In the genomic region with DNA sequence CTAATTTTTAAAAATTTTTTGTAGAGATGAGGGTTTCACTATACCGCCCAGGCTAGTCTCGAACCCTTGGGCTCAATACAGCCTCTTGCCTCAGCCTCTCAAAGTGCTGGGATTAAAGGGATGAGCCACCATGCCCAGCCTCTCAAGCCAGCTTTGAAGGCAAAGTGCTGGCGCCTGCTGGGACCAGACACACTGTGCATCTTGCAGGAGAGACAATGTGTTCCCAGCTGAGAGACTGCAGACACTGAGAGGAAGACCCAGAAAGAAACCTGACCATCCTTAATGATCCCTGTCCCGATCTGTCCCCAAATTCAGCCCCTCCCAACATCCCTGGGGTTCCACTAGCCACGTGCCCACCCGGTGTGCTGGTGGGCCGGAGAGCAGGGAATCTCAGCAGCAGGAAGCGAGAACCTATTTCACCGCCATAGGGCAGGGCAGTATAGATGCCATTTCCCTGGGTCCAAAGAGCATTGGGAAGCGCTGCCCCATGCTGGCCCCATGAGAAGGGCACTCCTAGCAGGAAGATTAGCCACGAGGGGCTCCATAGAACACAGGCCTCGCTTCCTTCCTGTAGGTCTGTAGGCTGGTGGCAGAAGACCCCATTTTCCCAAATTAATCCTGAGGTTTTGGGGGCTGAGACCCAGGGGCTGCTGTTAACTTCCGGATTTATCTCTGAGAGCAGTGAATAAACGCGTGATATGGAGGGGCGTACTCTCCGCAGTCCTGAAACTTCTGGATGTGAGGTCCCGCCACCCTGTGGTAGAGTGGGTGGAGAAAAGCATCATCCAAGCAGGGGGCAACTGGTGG, we compare ENCODE assay signal across 1 cellular context.
TF ChIP-seq lines count a peak whose summit lies in the region.

No MANE protein-coding gene starts in this region.

TF ChIP-seq in HepG2, 621 proteins besides CTCF, POLR2A, EP300 and RAD21 (continued from another document and continues in another):
- TF ChIP-seq, protein P1, sequence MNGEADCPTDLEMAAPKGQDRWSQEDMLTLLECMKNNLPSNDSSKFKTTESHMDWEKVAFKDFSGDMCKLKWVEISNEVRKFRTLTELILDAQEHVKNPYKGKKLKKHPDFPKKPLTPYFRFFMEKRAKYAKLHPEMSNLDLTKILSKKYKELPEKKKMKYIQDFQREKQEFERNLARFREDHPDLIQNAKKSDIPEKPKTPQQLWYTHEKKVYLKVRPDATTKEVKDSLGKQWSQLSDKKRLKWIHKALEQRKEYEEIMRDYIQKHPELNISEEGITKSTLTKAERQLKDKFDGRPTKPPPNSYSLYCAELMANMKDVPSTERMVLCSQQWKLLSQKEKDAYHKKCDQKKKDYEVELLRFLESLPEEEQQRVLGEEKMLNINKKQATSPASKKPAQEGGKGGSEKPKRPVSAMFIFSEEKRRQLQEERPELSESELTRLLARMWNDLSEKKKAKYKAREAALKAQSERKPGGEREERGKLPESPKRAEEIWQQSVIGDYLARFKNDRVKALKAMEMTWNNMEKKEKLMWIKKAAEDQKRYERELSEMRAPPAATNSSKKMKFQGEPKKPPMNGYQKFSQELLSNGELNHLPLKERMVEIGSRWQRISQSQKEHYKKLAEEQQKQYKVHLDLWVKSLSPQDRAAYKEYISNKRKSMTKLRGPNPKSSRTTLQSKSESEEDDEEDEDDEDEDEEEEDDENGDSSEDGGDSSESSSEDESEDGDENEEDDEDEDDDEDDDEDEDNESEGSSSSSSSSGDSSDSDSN (CRISPR knock-in tag; IDR thresholded peaks at IDR 0.05) = peak; percentile 61; the same call in 1 of the 2 replicates
- TF ChIP-seq PHF20 (CRISPR knock-in tag; IDR thresholded peaks at IDR 0.05) (no peak; the same call in 1 of the 2 replicates), ZNF577 (CRISPR knock-in tag; IDR thresholded peaks at IDR 0.05; ENCODE audit: borderline replicate concordance, low read depth) (no peak), MIER3 (CRISPR knock-in tag; IDR thresholded peaks at IDR 0.05; ENCODE audit: borderline replicate concordance) (no peak), HNRNPUL1 (IDR thresholded peaks at IDR 0.05; ENCODE audit: low read depth, low read length) (no peak), TCF7L2 (IDR thresholded peaks at IDR 0.05; ENCODE audit: low read depth, low read length) (no peak), ZNF839 (CRISPR knock-in tag; IDR thresholded peaks at IDR 0.05; ENCODE audit: borderline replicate concordance) (no peak), ZFP90 (CRISPR knock-in tag; IDR thresholded peaks at IDR 0.05; ENCODE audit: borderline replicate concordance) (no peak), CEBPG (CRISPR knock-in tag; IDR thresholded peaks at IDR 0.05) (0 out of 2 replicates have a peak, but pooled peaks have one; percentile 13), FOXP1 (IDR thresholded peaks at IDR 0.05) (no peak), FOXP1 (CRISPR knock-in tag; IDR thresholded peaks at IDR 0.05) (no peak), ZNF18 (CRISPR knock-in tag; IDR thresholded peaks at IDR 0.05; ENCODE audit: insufficient replicate concordance) (no peak), RNF2 (conservative IDR thresholded peaks at IDR 0.05; ENCODE audit: low read depth) (no peak), CEBPB (IDR thresholded peaks at IDR 0.05; ENCODE audit: borderline replicate concordance, low read depth, low read length) (no peak), ZNF800 (CRISPR knock-in tag; IDR thresholded peaks at IDR 0.05) (no peak), SNAI1 (CRISPR knock-in tag; IDR thresholded peaks at IDR 0.05; ENCODE audit: borderline replicate concordance) (no peak), ZNF629 (CRISPR knock-in tag; conservative IDR thresholded peaks at IDR 0.05) (no peak), SALL1 (CRISPR knock-in tag; IDR thresholded peaks at IDR 0.05) (peak; percentile 42; the same call in 1 of the 2 replicates), ZNF678 (CRISPR knock-in tag; IDR thresholded peaks at IDR 0.05) (no peak), ZNF468 (CRISPR knock-in tag; IDR thresholded peaks at IDR 0.05) (0 out of 2 replicates have a peak, but pooled peaks have one; percentile 46), BORCS8-MEF2B (CRISPR knock-in tag; IDR thresholded peaks at IDR 0.05) (no peak), ETV5 (CRISPR knock-in tag; IDR thresholded peaks at IDR 0.05; ENCODE audit: borderline replicate concordance) (peak; percentile 33; the same call in 1 of the 2 replicates), CREB3 (CRISPR knock-in tag; IDR thresholded peaks at IDR 0.05) (no peak), ZNF12 (CRISPR knock-in tag; IDR thresholded peaks at IDR 0.05) (no peak), HNRNPLL (IDR thresholded peaks at IDR 0.05; ENCODE audit: low read depth, low read length, poor library complexity, severe bottlenecking) (no peak), FOXO4 (CRISPR knock-in tag; conservative IDR thresholded peaks at IDR 0.05) (no peak), POLR2AphosphoS5 (IDR thresholded peaks at IDR 0.05; ENCODE audit: low read depth, low read length) (peak; percentile 27; the same call in 1 of the 2 replicates), BRCA1 (CRISPR knock-in tag; IDR thresholded peaks at IDR 0.05) (no peak), SSRP1 (CRISPR knock-in tag; IDR thresholded peaks at IDR 0.05) (no peak), SYNCRIP (IDR thresholded peaks at IDR 0.05; ENCODE audit: insufficient read depth, low read depth, low read length) (no peak), RBAK (CRISPR knock-in tag; IDR thresholded peaks at IDR 0.05) (no peak), SNAPC5 (CRISPR knock-in tag; IDR thresholded peaks at IDR 0.05; ENCODE audit: borderline replicate concordance) (no peak), MBNL3 (CRISPR knock-in tag; conservative IDR thresholded peaks at IDR 0.05) (no peak), ZNF383 (CRISPR knock-in tag; IDR thresholded peaks at IDR 0.05; ENCODE audit: borderline replicate concordance) (no peak), ZSCAN29 (CRISPR knock-in tag; conservative IDR thresholded peaks at IDR 0.05) (no peak), ZNF225 (CRISPR knock-in tag; IDR thresholded peaks at IDR 0.05) (no peak), BATF2 (CRISPR knock-in tag; IDR thresholded peaks at IDR 0.05) (no peak), NAIF1 (CRISPR knock-in tag; IDR thresholded peaks at IDR 0.05; ENCODE audit: borderline replicate concordance) (peak; percentile 18; the same call in 1 of the 2 replicates), ZNF670 (CRISPR knock-in tag; IDR thresholded peaks at IDR 0.05; ENCODE audit: borderline replicate concordance) (no peak), SMAD1 (CRISPR knock-in tag; IDR thresholded peaks at IDR 0.05; ENCODE audit: borderline replicate concordance, low read depth) (no peak), RBM22 (optimal IDR thresholded peaks at IDR 0.05; ENCODE audit: low read length) (peak; percentile 42), DNMT1 (CRISPR knock-in tag; IDR thresholded peaks at IDR 0.05) (no peak), MXI1 (IDR thresholded peaks at IDR 0.05; ENCODE audit: borderline replicate concordance, low read depth, low read length) (peak; percentile 55; the same call in 1 of the 3 replicates), NKX3-1 (CRISPR knock-in tag; IDR thresholded peaks at IDR 0.05) (no peak), FOXK1 (CRISPR knock-in tag; IDR thresholded peaks at IDR 0.05; ENCODE audit: borderline replicate concordance, low read depth) (no peak), TRAFD1 (CRISPR knock-in tag; IDR thresholded peaks at IDR 0.05; ENCODE audit: borderline replicate concordance) (no peak), BHLHE40 (IDR thresholded peaks at IDR 0.05; ENCODE audit: low read length) (no peak), ZNF781 (CRISPR knock-in tag; IDR thresholded peaks at IDR 0.05; ENCODE audit: borderline replicate concordance, not compliant biosample characterization) (no peak), SKI (IDR thresholded peaks at IDR 0.05; ENCODE audit: partially characterized antibody) (no peak), RFXAP (CRISPR knock-in tag; IDR thresholded peaks at IDR 0.05; ENCODE audit: borderline replicate concordance) (no peak), SIN3A (IDR thresholded peaks at IDR 0.05; ENCODE audit: borderline replicate concordance, low read depth, low read length) (peak; percentile 71), ZNF256 (CRISPR knock-in tag; conservative IDR thresholded peaks at IDR 0.05) (no peak), CBX1 (IDR thresholded peaks at IDR 0.05; ENCODE audit: low read depth) (no peak), ZNF782 (CRISPR knock-in tag; IDR thresholded peaks at IDR 0.05; ENCODE audit: borderline replicate concordance) (no peak), MATR3 (CRISPR knock-in tag; IDR thresholded peaks at IDR 0.05) (no peak), KDM3A (CRISPR knock-in tag; IDR thresholded peaks at IDR 0.05; ENCODE audit: low read depth) (no peak), HOXA9 (CRISPR knock-in tag; IDR thresholded peaks at IDR 0.05; ENCODE audit: borderline replicate concordance) (no peak)
- TF ChIP-seq, protein P2, sequence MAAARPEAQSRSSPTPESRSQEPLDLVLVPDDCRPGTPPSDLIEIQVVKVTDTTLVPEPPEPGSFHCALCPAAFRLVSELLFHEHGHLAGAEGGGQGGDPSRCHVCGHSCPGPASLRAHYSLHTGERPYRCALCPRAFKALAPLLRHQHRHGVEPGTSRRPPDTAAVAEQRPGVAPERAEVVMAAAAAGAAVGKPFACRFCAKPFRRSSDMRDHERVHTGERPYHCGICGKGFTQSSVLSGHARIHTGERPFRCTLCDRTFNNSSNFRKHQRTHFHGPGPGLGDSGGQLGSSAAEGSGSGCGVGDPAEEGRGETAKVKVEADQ (CRISPR knock-in tag; IDR thresholded peaks at IDR 0.05; ENCODE audit: borderline replicate concordance) = no peak
- TF ChIP-seq, protein P3, sequence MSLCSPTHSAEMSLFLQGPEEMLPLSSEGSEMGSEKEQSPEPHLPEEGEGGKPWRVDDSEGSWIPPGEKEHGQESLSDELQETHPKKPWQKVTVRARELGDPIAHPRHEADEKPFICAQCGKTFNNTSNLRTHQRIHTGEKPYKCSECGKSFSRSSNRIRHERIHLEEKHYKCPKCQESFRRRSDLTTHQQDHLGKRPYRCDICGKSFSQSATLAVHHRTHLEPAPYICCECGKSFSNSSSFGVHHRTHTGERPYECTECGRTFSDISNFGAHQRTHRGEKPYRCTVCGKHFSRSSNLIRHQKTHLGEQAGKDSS (CRISPR knock-in tag; IDR thresholded peaks at IDR 0.05; ENCODE audit: borderline replicate concordance, low read depth) = 0 out of 2 replicates have a peak, but pooled peaks have one; percentile 59
